36 cellular contexts compared by ENCODE assay signal in genomic region chr2:141063410-141063809, GRCh38.
"Had no signal": no experiment of that assay in that cellular context is flagged by ENCODE, and none has a peak within 500 bp of the region (broad histone marks: within the 10 kb centered on the region; RNA-seq: fewer than 3 reads in every experiment).

No MANE protein-coding gene starts in this region.

- H3K27me3 ChIP-seq: ascending aorta, cardiac muscle cell, colonic mucosa, gastrocnemius medialis, hepatocyte, left lung, neutrophil, uterus had no signal

- H3K4me1 ChIP-seq: ascending aorta, colonic mucosa, gastrocnemius medialis, left lung, lower lobe of right lung, uterus had no signal

- H3K27ac Mint-ChIP-seq: activated CD4-positive, alpha-beta memory T cell treated with anti-CD3 and anti-CD28 coated beads for 36 hours; activated CD4-positive, alpha-beta T cell treated with anti-CD3 and anti-CD28 coated beads, Interleukin-2, amount 10 ng/mL, durations not matched to agents 24 days and 14 days; activated naive CD4-positive, alpha-beta T cell treated with anti-CD3 and anti-CD28 coated beads, Interleukin-2, amount 10 ng/mL, durations not matched to agents 7 days and 5 days; activated naive CD8-positive, alpha-beta T cell treated with anti-CD3 and anti-CD28 coated beads, Interleukin-2, amount 10 ng/mL, durations not matched to agents 7 days and 5 days; activated T-cell treated with anti-CD3 and anti-CD28 coated beads, Interleukin-2, amount 50 U/mL, for 24 hours; brain; natural killer cell treated with Interleukin-12 subunit alpha and Interleukin-12 subunit beta and Interleukin-15 and Interleukin-18, amount 100 ng/mL, for 72 hours; stimulated activated effector memory CD8-positive, alpha-beta T cell treated with anti-CD3 and anti-CD28 coated beads, Interleukin-12 subunit alpha, Interleukin-12 subunit beta, amount 100 ng/mL, for 72 hours; stimulated activated naive CD8-positive, alpha-beta T cell treated with anti-CD3 and anti-CD28 coated beads, Interleukin-15, Interleukin-2, amounts not matched to agents 100 ng/mL and 50 ng/mL, for 24 hours; T-helper 1 cell treated with Interleukin-12 subunit alpha and Interleukin-12 subunit beta and Interleukin-4 antibody, amounts not matched to agents 30 μg/mL and 1 μg/mL, for 36 hours had no signal

- H3K4me2 ChIP-seq: hepatocyte had no signal

- H3K27ac ChIP-seq: ascending aorta, cardiac muscle cell, colonic mucosa, gastrocnemius medialis, hepatocyte, left lung, lower lobe of right lung, neutrophil, skin epidermis, thoracic aorta, uterus, WERI-Rb-1 had no signal

- H3K79me2 ChIP-seq: hepatocyte had no signal

- H3K36me3 Mint-ChIP-seq: activated CD4-positive, alpha-beta memory T cell treated with anti-CD3 and anti-CD28 coated beads for 36 hours; activated naive CD4-positive, alpha-beta T cell treated with anti-CD3 and anti-CD28 coated beads, Interleukin-2, amount 10 ng/mL, durations not matched to agents 7 days and 5 days; activated naive CD8-positive, alpha-beta T cell treated with anti-CD3 and anti-CD28 coated beads, Interleukin-2, amount 10 ng/mL, durations not matched to agents 7 days and 5 days; brain; natural killer cell treated with Interleukin-12 subunit alpha and Interleukin-12 subunit beta and Interleukin-15 and Interleukin-18, amount 100 ng/mL, for 72 hours; stimulated activated effector memory CD8-positive, alpha-beta T cell treated with anti-CD3 and anti-CD28 coated beads, Interleukin-12 subunit alpha, Interleukin-12 subunit beta, amount 100 ng/mL, for 72 hours had no signal

- H3K36me3 ChIP-seq: ascending aorta, cardiac muscle cell, colonic mucosa, gastrocnemius medialis, left lung, lower lobe of right lung, neutrophil, thoracic aorta, uterus, WERI-Rb-1 had no signal

- H2AFZ ChIP-seq: hepatocyte had no signal

- H3K9me3 ChIP-seq: ascending aorta, colonic mucosa, gastrocnemius medialis, lower lobe of right lung, mucosa of descending colon, neutrophil, thoracic aorta, uterus had no signal

- H3K9me3 Mint-ChIP-seq: activated CD4-positive, alpha-beta T cell treated with anti-CD3 and anti-CD28 coated beads, Interleukin-2, amount 10 ng/mL, durations not matched to agents 24 days and 14 days; activated naive CD8-positive, alpha-beta T cell treated with anti-CD3 and anti-CD28 coated beads, Interleukin-2, amount 10 ng/mL, durations not matched to agents 7 days and 5 days; brain had no signal

- H3K27me3 Mint-ChIP-seq: activated CD4-positive, alpha-beta memory T cell treated with anti-CD3 and anti-CD28 coated beads for 36 hours; activated CD4-positive, alpha-beta T cell treated with anti-CD3 and anti-CD28 coated beads, Interleukin-2, amount 10 ng/mL, durations not matched to agents 24 days and 14 days; activated naive CD4-positive, alpha-beta T cell treated with anti-CD3 and anti-CD28 coated beads, Interleukin-2, amount 10 ng/mL, durations not matched to agents 7 days and 5 days; activated naive CD8-positive, alpha-beta T cell treated with anti-CD3 and anti-CD28 coated beads, Interleukin-2, amount 10 ng/mL, durations not matched to agents 7 days and 5 days; activated T-cell treated with anti-CD3 and anti-CD28 coated beads, Interleukin-2, amount 50 U/mL, for 24 hours; natural killer cell treated with Interleukin-12 subunit alpha and Interleukin-12 subunit beta and Interleukin-15 and Interleukin-18, amount 100 ng/mL, for 72 hours; stimulated activated naive CD8-positive, alpha-beta T cell treated with anti-CD3 and anti-CD28 coated beads, Interleukin-15, Interleukin-2, amounts not matched to agents 100 ng/mL and 50 ng/mL, for 24 hours had no signal

- ATAC-seq: gastrocnemius medialis; left lung; lower lobe of right lung; mucosa of descending colon; natural killer cell treated with Interleukin-12 subunit alpha and Interleukin-12 subunit beta and Interleukin-15 and Interleukin-18, amount 100 ng/mL, for 72 hours; sciatic nerve; stimulated activated effector memory CD8-positive, alpha-beta T cell treated with anti-CD3 and anti-CD28 coated beads, Interleukin-12 subunit alpha, Interleukin-12 subunit beta, amount 100 ng/mL, for 72 hours had no signal

- H3K4me3 Mint-ChIP-seq: activated CD4-positive, alpha-beta memory T cell treated with anti-CD3 and anti-CD28 coated beads for 36 hours; activated CD4-positive, alpha-beta T cell treated with anti-CD3 and anti-CD28 coated beads, Interleukin-2, amount 10 ng/mL, durations not matched to agents 24 days and 14 days; activated naive CD4-positive, alpha-beta T cell treated with anti-CD3 and anti-CD28 coated beads, Interleukin-2, amount 10 ng/mL, durations not matched to agents 7 days and 5 days; activated naive CD8-positive, alpha-beta T cell treated with anti-CD3 and anti-CD28 coated beads, Interleukin-2, amount 10 ng/mL, durations not matched to agents 7 days and 5 days; activated T-cell treated with anti-CD3 and anti-CD28 coated beads, Interleukin-2, amount 50 U/mL, for 24 hours; brain; natural killer cell treated with Interleukin-12 subunit alpha and Interleukin-12 subunit beta and Interleukin-15 and Interleukin-18, amount 100 ng/mL, for 72 hours; stimulated activated effector memory CD8-positive, alpha-beta T cell treated with anti-CD3 and anti-CD28 coated beads, Interleukin-12 subunit alpha, Interleukin-12 subunit beta, amount 100 ng/mL, for 72 hours; stimulated activated naive CD8-positive, alpha-beta T cell treated with anti-CD3 and anti-CD28 coated beads, Interleukin-15, Interleukin-2, amounts not matched to agents 100 ng/mL and 50 ng/mL, for 24 hours; T-helper 1 cell treated with Interleukin-12 subunit alpha and Interleukin-12 subunit beta and Interleukin-4 antibody, amounts not matched to agents 30 μg/mL and 1 μg/mL, for 36 hours had no signal

- DNase-seq: activated CD4-positive, alpha-beta memory T cell treated with anti-CD3 and anti-CD28 coated beads for 36 hours; activated CD4-positive, alpha-beta T cell treated with anti-CD3 and anti-CD28 coated beads, Interleukin-2, amount 10 ng/mL, durations not matched to agents 24 days and 14 days; activated CD4-positive, CD25-positive, alpha-beta regulatory T cell treated with anti-CD3 and anti-CD28 coated beads, Interleukin-2, amount 50 U/mL, for 72 hours; activated CD8-positive, alpha-beta memory T cell treated with anti-CD3 and anti-CD28 coated beads, Interleukin-2, amount 50 U/mL, for 4 hours; activated gamma-delta T cell; activated naive CD4-positive, alpha-beta T cell treated with anti-CD3 and anti-CD28 coated beads, Interleukin-2, amount 10 ng/mL, durations not matched to agents 7 days and 5 days; activated naive CD8-positive, alpha-beta T cell treated with anti-CD3 and anti-CD28 coated beads, Interleukin-2, amount 10 ng/mL, durations not matched to agents 7 days and 5 days; activated T-cell treated with anti-CD3 and anti-CD28 coated beads, Interleukin-2, amount 50 U/mL, for 24 hours; cerebellar nuclear complex; colonic mucosa; effector CD8-positive, alpha-beta T cell; erythroblast; gastrocnemius medialis; kidney glomerular epithelial cell; left lung; lower lobe of right lung; mucosa of descending colon; retina; stimulated activated CD4-positive, alpha-beta T cell treated with anti-CD3 and anti-CD28 coated beads, Interleukin-12 subunit alpha, Interleukin-12 subunit beta, amount 100 ng/mL, for 4 hours; stimulated activated CD4-positive, alpha-beta T cell treated with anti-CD3 and anti-CD28 coated beads, Interleukin-4, amount 100 ng/mL, for 1 hour; T-helper 9 cell; trophoblast cell; uterus; WERI-Rb-1 had no signal

- H3K4me3 ChIP-seq: ascending aorta, cardiac muscle cell, colonic mucosa, gastrocnemius medialis, hepatocyte, left lung, lower lobe of right lung, mucosa of descending colon, skin epidermis, thoracic aorta, uterus had no signal

- H3K4me1 Mint-ChIP-seq: activated CD4-positive, alpha-beta T cell treated with anti-CD3 and anti-CD28 coated beads, Interleukin-2, amount 10 ng/mL, durations not matched to agents 24 days and 14 days; activated naive CD4-positive, alpha-beta T cell treated with anti-CD3 and anti-CD28 coated beads, Interleukin-2, amount 10 ng/mL, durations not matched to agents 7 days and 5 days; activated naive CD8-positive, alpha-beta T cell treated with anti-CD3 and anti-CD28 coated beads, Interleukin-2, amount 10 ng/mL, durations not matched to agents 7 days and 5 days; stimulated activated effector memory CD8-positive, alpha-beta T cell treated with anti-CD3 and anti-CD28 coated beads, Interleukin-12 subunit alpha, Interleukin-12 subunit beta, amount 100 ng/mL, for 72 hours had no signal
